17 cellular contexts compared by ENCODE assay signal in the genomic region with DNA sequence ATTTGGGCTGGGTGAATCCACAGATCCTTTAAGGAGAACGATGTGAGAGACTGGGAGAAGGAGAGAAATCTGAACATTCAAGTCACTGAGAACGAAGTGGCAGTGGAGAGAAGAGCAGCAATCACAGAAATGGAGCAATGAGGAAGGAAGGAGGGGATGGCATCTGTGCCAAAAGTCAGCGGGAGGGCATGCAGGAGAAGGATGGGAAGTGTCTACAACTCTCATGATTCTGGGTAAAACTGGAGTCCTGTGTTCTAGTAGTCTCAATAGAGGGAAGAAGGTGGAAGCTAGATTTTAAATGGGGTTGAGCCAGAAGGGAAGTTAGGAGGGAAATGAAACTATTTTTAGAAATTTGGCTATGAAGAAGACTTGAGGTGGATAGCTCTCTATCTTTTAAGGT.
"Had no signal": no experiment of that assay in that cellular context is flagged by ENCODE, and none has a peak within 500 bp of the region (broad histone marks: within the 10 kb centered on the region; RNA-seq: fewer than 3 reads in every experiment).

No MANE protein-coding gene starts in this region.

- H3K27me3 ChIP-seq: ovary, transverse colon had no signal

- H3K4me1 ChIP-seq: heart left ventricle had no signal

- H3K4me3 ChIP-seq: dorsolateral prefrontal cortex, heart left ventricle, ovary, stomach, thoracic aorta, transverse colon had no signal

- H3K36me3 ChIP-seq: heart left ventricle, ovary, stomach, thoracic aorta, transverse colon had no signal

- H3K9me3 ChIP-seq: heart left ventricle, ovary, stomach, thoracic aorta, transverse colon had no signal

- H3K27ac ChIP-seq: dorsolateral prefrontal cortex, heart left ventricle, ovary, stomach, thoracic aorta, transverse colon had no signal

- DNase-seq: cortex of kidney; dorsolateral prefrontal cortex; effector CD8-positive, alpha-beta T cell; foreskin melanocyte; heart left ventricle; islet precursor cell; natural killer cell; ovary; right cardiac atrium; small intestine; stimulated activated CD4-positive, alpha-beta T cell treated with anti-CD3 and anti-CD28 coated beads, Interleukin-12 subunit alpha, Interleukin-12 subunit beta, amount 100 ng/mL, for 4 hours; stimulated activated naive CD4-positive, alpha-beta T cell; stomach; substantia nigra; transverse colon had no signal

- ATAC-seq: heart left ventricle, left lobe of liver, natural killer cell, right cardiac atrium had no signal
